Comparison of ENCODE assay signal across 1 cellular context in genomic region chr6:96631248-96631647, GRCh38.
A peak's percentile ranks its signal among the peaks of the same experiment; 100 is the strongest.
TF ChIP-seq lines count a peak whose summit lies in the region.

No MANE protein-coding gene starts in this region.

TF ChIP-seq in K562, 482 proteins besides CTCF, POLR2A, EP300 and RAD21 (continued from another document):
- TF ChIP-seq, protein P1, sequence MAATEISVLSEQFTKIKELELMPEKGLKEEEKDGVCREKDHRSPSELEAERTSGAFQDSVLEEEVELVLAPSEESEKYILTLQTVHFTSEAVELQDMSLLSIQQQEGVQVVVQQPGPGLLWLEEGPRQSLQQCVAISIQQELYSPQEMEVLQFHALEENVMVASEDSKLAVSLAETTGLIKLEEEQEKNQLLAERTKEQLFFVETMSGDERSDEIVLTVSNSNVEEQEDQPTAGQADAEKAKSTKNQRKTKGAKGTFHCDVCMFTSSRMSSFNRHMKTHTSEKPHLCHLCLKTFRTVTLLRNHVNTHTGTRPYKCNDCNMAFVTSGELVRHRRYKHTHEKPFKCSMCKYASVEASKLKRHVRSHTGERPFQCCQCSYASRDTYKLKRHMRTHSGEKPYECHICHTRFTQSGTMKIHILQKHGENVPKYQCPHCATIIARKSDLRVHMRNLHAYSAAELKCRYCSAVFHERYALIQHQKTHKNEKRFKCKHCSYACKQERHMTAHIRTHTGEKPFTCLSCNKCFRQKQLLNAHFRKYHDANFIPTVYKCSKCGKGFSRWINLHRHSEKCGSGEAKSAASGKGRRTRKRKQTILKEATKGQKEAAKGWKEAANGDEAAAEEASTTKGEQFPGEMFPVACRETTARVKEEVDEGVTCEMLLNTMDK (IDR thresholded peaks at IDR 0.05; ENCODE audit: borderline replicate concordance, insufficient read depth, low read depth, low read length, poor library complexity, severe bottlenecking) = no peak
- TF ChIP-seq ARID1B (IDR thresholded peaks at IDR 0.05) (peak; percentile 76), MECOM (CRISPR knock-in tag; IDR thresholded peaks at IDR 0.05) (peak; percentile 37; the same call in 1 of the 2 replicates), ZNF24 (IDR thresholded peaks at IDR 0.05) (no peak), JUND (IDR thresholded peaks at IDR 0.05; ENCODE audit: borderline replicate concordance, low read depth, low read length) (peak; percentile 45; the same call in 1 of the 2 replicates), JUND (tag; IDR thresholded peaks at IDR 0.05; ENCODE audit: borderline replicate concordance, low read depth, low read length) (no peak), CBFA2T2 (conservative IDR thresholded peaks at IDR 0.05) (0 out of 2 replicates have a peak, but pooled peaks have one; percentile 21), HDAC1 (IDR thresholded peaks at IDR 0.05) (peak in 1 of 2 experiments; percentile 51; a peak in 1 of 4 replicates), SMARCA4 (IDR thresholded peaks at IDR 0.05) (peak; percentile 64), ESRRA (IDR thresholded peaks at IDR 0.05; ENCODE audit: borderline replicate concordance, low read depth) (0 out of 2 replicates have a peak, but pooled peaks have one; percentile 2), RCOR1 (IDR thresholded peaks at IDR 0.05; ENCODE audit: borderline replicate concordance in 1 of 2, low read depth in 2 of 2, low read length in 2 of 2) (peak in 1 of 2 experiments; percentile 92; a peak in 2 of 4 replicates), MAFF (IDR thresholded peaks at IDR 0.05; ENCODE audit: low read length) (no peak), CBFA2T3 (IDR thresholded peaks at IDR 0.05) (peak; percentile 52; the same call in 1 of the 2 replicates), FOSL1 (tag; conservative IDR thresholded peaks at IDR 0.05) (peak; percentile 53), SMARCE1 (IDR thresholded peaks at IDR 0.05) (peak; percentile 71; the same call in 1 of the 2 replicates), DPF2 (IDR thresholded peaks at IDR 0.05) (peak; percentile 47; the same call in 1 of the 2 replicates), E2F4 (CRISPR knock-in tag; IDR thresholded peaks at IDR 0.05; ENCODE audit: low read depth) (no peak), NCOA1 (IDR thresholded peaks at IDR 0.05; ENCODE audit: low read depth) (no peak), SOX6 (IDR thresholded peaks at IDR 0.05) (peak; percentile 34; the same call in 1 of the 2 replicates), SMARCC2 (IDR thresholded peaks at IDR 0.05; ENCODE audit: low read depth) (0 out of 2 replicates have a peak, but pooled peaks have one; percentile 38)
